In genomic region chr19:14613399-14614098, GRCh38 we compare ENCODE assay signal across 16 cellular contexts. TPM values are rescaled to one million over a fixed set of nuclear protein-coding genes. Genes with fewer than 3 reads are reported as not detected.
DNase-seq lines count a peak whose midpoint lies in the region; ATAC-seq and TF ChIP-seq lines count a peak whose summit lies in the region.
"Not testable (repeated sequence)": the region's sequence is repeated elsewhere in the genome, so short reads cannot be mapped to it uniquely, and the experiment has no call there.
"Had no signal": no experiment of that assay in that cellular context is flagged by ENCODE, and none has a peak within 500 bp of the region (broad histone marks: within the 10 kb centered on the region; RNA-seq: fewer than 3 reads in every experiment).

No MANE protein-coding gene starts in this region.

- H3K27me3 ChIP-seq in HL-60 (ENCODE audit: insufficient read depth, poor library complexity, severe bottlenecking); SU-DHL-6 (ENCODE audit: low read length); naive thymus-derived CD4-positive, alpha-beta T cell (ENCODE audit: control insufficient read depth in 2 of 2, insufficient read depth in 2 of 2, low read length in 2 of 2): not testable (repeated sequence)

- not testable (repeated sequence) for H3K9me2 ChIP-seq in SU-DHL-6 (replicated peaks; ENCODE audit: insufficient read depth, low read length)

- POLR2A ChIA-PET in naive thymus-derived CD4-positive, alpha-beta T cell (lab: Charles Lee), result not testable (repeated sequence)

- H3K9me3 Mint-ChIP-seq in CD14-positive monocyte; central memory CD8-positive, alpha-beta T cell; naive thymus-derived CD4-positive, alpha-beta T cell; stimulated activated memory B cell treated with anti-CD40 and anti-IgM and Interleukin-4, amounts not matched to agents 10 μg/mL and 1 μg/mL and 100 μg/mL, for 72 hours: not testable (repeated sequence)

- not testable (repeated sequence) for H4K20me1 ChIP-seq in SU-DHL-6 (ENCODE audit: low read depth, low read length)

- not testable (repeated sequence) for DNase-seq in CD14-positive monocyte (ENCODE audit: low spot score); HL-60 (ENCODE audit: low read depth in 1 of 2, low spot score in 1 of 2); central memory CD8-positive, alpha-beta T cell (ENCODE audit: low spot score in 2 of 2); naive thymus-derived CD4-positive, alpha-beta T cell
- peak; percentile 59 for DNase-seq in NAMALWA (ENCODE audit: low spot score)

- H3F3A ChIP-seq in SU-DHL-6 (ENCODE audit: insufficient read depth), result peaks cover 18% of the 10 kb centered on the region

- H3K9me3 ChIP-seq in SU-DHL-6 (ENCODE audit: insufficient read depth, low read length); naive thymus-derived CD4-positive, alpha-beta T cell (ENCODE audit: control insufficient read depth in 2 of 3, low read length in 3 of 3): not testable (repeated sequence)

- intact Hi-C loops in CD14-positive monocyte (cut with micrococcal nuclease), result loop anchor here (2.0 to 10.0 kb wide), 3 partner anchors 39 to 74 kb away; no protein-coding TSS in a partner anchor
- intact Hi-C loops in naive thymus-derived CD4-positive, alpha-beta T cell (cut with micrococcal nuclease), result not testable (repeated sequence)

- H3K4me1 Mint-ChIP-seq in CD14-positive monocyte, result peaks cover 83% of the 10 kb centered on the region
- not testable (repeated sequence) for H3K4me1 Mint-ChIP-seq in central memory CD8-positive, alpha-beta T cell; naive thymus-derived CD4-positive, alpha-beta T cell
- H3K4me1 Mint-ChIP-seq in stimulated activated memory B cell treated with anti-CD40 and anti-IgM and Interleukin-4, amounts not matched to agents 10 μg/mL and 1 μg/mL and 100 μg/mL, for 72 hours, result peaks cover 54% of the 10 kb centered on the region

- H3K4me2 ChIP-seq in SU-DHL-6 (ENCODE audit: low read depth, low read length, poor library complexity, severe bottlenecking), result peak overlapping the region; percentile 33

- peak overlapping the region; percentile 32 to 70 for H3K4me3 Mint-ChIP-seq in CD14-positive monocyte
- H3K4me3 Mint-ChIP-seq in central memory CD8-positive, alpha-beta T cell; naive thymus-derived CD4-positive, alpha-beta T cell: not testable (repeated sequence)
- H3K4me3 Mint-ChIP-seq in stimulated activated memory B cell treated with anti-CD40 and anti-IgM and Interleukin-4, amounts not matched to agents 10 μg/mL and 1 μg/mL and 100 μg/mL, for 72 hours, result peak overlapping the region; percentile 2

- not testable (repeated sequence) for H3K36me3 ChIP-seq in SU-DHL-6 (ENCODE audit: low read length); naive thymus-derived CD4-positive, alpha-beta T cell (ENCODE audit: control insufficient read depth in 2 of 3, insufficient read depth in 3 of 3, low read length in 3 of 3)

- not testable (repeated sequence) for H3K9ac ChIP-seq in SU-DHL-6 (ENCODE audit: low read length)

- not testable (repeated sequence) for TF ChIP-seq CTCF in CD14-positive monocyte (IDR thresholded peaks at IDR 0.05); HL-60 (IDR thresholded peaks at IDR 0.05; ENCODE audit: insufficient read depth, low read length); SU-DHL-6 (IDR thresholded peaks at IDR 0.05; ENCODE audit: insufficient read depth, low read length, poor library complexity, severe bottlenecking)

- H3K27ac ChIP-seq in HL-60 (replicated peaks) (peak overlapping the region; percentile 33), SU-DHL-6 (ENCODE audit: low read depth, low read length) (peak overlapping the region; percentile 78)
- not testable (repeated sequence) for H3K27ac ChIP-seq in naive thymus-derived CD4-positive, alpha-beta T cell (ENCODE audit: low read depth, low read length)

- ATAC-seq in central memory CD8-positive, alpha-beta T cell (replicated peaks; ENCODE audit: extremely low read depth, poor library complexity, severe bottlenecking), result peak; percentile 14
- ATAC-seq in naive thymus-derived CD4-positive, alpha-beta T cell, result peak; percentile 19
- peak; percentile 60 for ATAC-seq in stimulated activated memory B cell treated with anti-CD40 and anti-IgM and Interleukin-4, amounts not matched to agents 10 μg/mL and 1 μg/mL and 100 μg/mL, for 72 hours

- CTCF ChIA-PET in naive thymus-derived CD4-positive, alpha-beta T cell (lab: Charles Lee), result interaction anchor here (0.7 kb wide), 1 partner anchor 1240 kb away, joined by 4 read pairs; no protein-coding TSS in a partner anchor

- not testable (repeated sequence) for H3K79me2 ChIP-seq in SU-DHL-6 (ENCODE audit: insufficient read depth, low read length)

- not testable (repeated sequence) for H3K4me1 ChIP-seq in naive thymus-derived CD4-positive, alpha-beta T cell (ENCODE audit: control insufficient read depth in 2 of 2, insufficient read depth in 2 of 2, low read length in 2 of 2)

- H2AFZ ChIP-seq in SU-DHL-6 (ENCODE audit: low read depth, low read length, severe bottlenecking), result not testable (repeated sequence)

- H3K4me3 ChIP-seq in HL-60 (replicated peaks; ENCODE audit: insufficient read depth, low read length); SU-DHL-6 (ENCODE audit: insufficient read depth, low read length, poor library complexity, severe bottlenecking); naive thymus-derived CD4-positive, alpha-beta T cell (ENCODE audit: low read length): not testable (repeated sequence)

- H3K27me3 Mint-ChIP-seq in CD14-positive monocyte (ENCODE audit: low read depth in 3 of 3); naive thymus-derived CD4-positive, alpha-beta T cell; stimulated activated memory B cell treated with anti-CD40 and anti-IgM and Interleukin-4, amounts not matched to agents 10 μg/mL and 1 μg/mL and 100 μg/mL, for 72 hours: not testable (repeated sequence)
- peaks cover 24% of the 10 kb centered on the region for H3K27me3 Mint-ChIP-seq in central memory CD8-positive, alpha-beta T cell

- H3K27ac Mint-ChIP-seq in CD14-positive monocyte, result peak overlapping the region; percentile 96 to 99 (median 98)
- not testable (repeated sequence) for H3K27ac Mint-ChIP-seq in central memory CD8-positive, alpha-beta T cell (ENCODE audit: low read depth); naive thymus-derived CD4-positive, alpha-beta T cell
- H3K27ac Mint-ChIP-seq in stimulated activated memory B cell treated with anti-CD40 and anti-IgM and Interleukin-4, amounts not matched to agents 10 μg/mL and 1 μg/mL and 100 μg/mL, for 72 hours, result peak overlapping the region; percentile 82

- peaks cover 7 to 26% of the 10 kb centered on the region in 2 donors for H3K36me3 Mint-ChIP-seq in CD14-positive monocyte
- not testable (repeated sequence) for H3K36me3 Mint-ChIP-seq in central memory CD8-positive, alpha-beta T cell (ENCODE audit: insufficient read depth); naive thymus-derived CD4-positive, alpha-beta T cell
- H3K36me3 Mint-ChIP-seq in stimulated activated memory B cell treated with anti-CD40 and anti-IgM and Interleukin-4, amounts not matched to agents 10 μg/mL and 1 μg/mL and 100 μg/mL, for 72 hours, result peaks cover 56% of the 10 kb centered on the region

RNA-seq across cellular contexts. Expression of gene CLEC17A, which starts 30.7 kb away (rescaled TPM):
- 1 to 10 TPM in 1 of 2 donors, under 1 TPM in 1; 0.62 to 3.4 TPM for polyA plus RNA-seq in CD14-positive monocyte
- under 1 TPM in 1 of 5 experiments, not detected in 4; 0.83 TPM for total RNA-seq in naive thymus-derived CD4-positive, alpha-beta T cell
- polyA plus RNA-seq in naive thymus-derived CD4-positive, alpha-beta T cell, result under 1 TPM; 0.13 TPM
- total RNA-seq: Calu3, GM23248, H7, HT-29, LHCN-M2, MCF 10A, NCI-H460 had no signal
- polyA plus RNA-seq: AG04450, GM23248, SK-N-SH had no signal

RNA-seq across cellular contexts. Expression of gene NDUFB7, which starts 41.7 kb away (rescaled TPM):
- 100 to 1,000 TPM; 204 to 313 TPM for polyA plus RNA-seq in CD14-positive monocyte
- total RNA-seq in naive thymus-derived CD4-positive, alpha-beta T cell, result 100 to 1,000 TPM in 1 of 5 experiments, 10 to 100 TPM in 4; 50.6 to 129 (median 63.4) TPM
- polyA plus RNA-seq in naive thymus-derived CD4-positive, alpha-beta T cell, result 100 to 1,000 TPM; 194 to 210 TPM
